ENCODE assay signal across 20 cellular contexts in genomic region chr20:62959998-62960436, GRCh38. TPM values are rescaled to one million over a fixed set of nuclear protein-coding genes. Genes with fewer than 3 reads are reported as not detected.
"Had no signal": no experiment of that assay in that cellular context is flagged by ENCODE, and none has a peak within 500 bp of the region (broad histone marks: within the 10 kb centered on the region; RNA-seq: fewer than 3 reads in every experiment).

No MANE protein-coding gene starts in this region.

- DNase-seq: activated CD4-positive, alpha-beta T cell treated with anti-CD3 and anti-CD28 coated beads for 1 hour; activated CD4-positive, alpha-beta T cell treated with anti-CD3 and anti-CD28 coated beads, Interleukin-2, amount 50 U/mL, for 48 hours; activated naive CD4-positive, alpha-beta T cell treated with anti-CD3 and anti-CD28 coated beads, Interleukin-2, amount 10 ng/mL, durations not matched to agents 7 days and 5 days; activated T-cell treated with anti-CD3 and anti-CD28 coated beads, Interleukin-2, amount 50 U/mL, for 24 hours; adrenal gland; colonic mucosa; left ventricle myocardium inferior; naive B cell; nucleus accumbens; stimulated activated CD4-positive, alpha-beta T cell treated with anti-CD3 and anti-CD28 coated beads, Interleukin-4, amount 100 ng/mL, for 4 hours; stimulated activated CD8-positive, alpha-beta memory T cell treated with anti-CD3 and anti-CD28 coated beads, Interleukin-4, amount 100 ng/mL, for 48 hours; stimulated activated naive CD8-positive, alpha-beta T cell treated with anti-CD3 and anti-CD28 coated beads, Interleukin-15, amount 100 ng/mL, for 72 hours; T-helper 9 cell; upper lobe of right lung had no signal

- H3K4me1 ChIP-seq: adrenal gland, upper lobe of right lung had no signal

- H3K9me3 ChIP-seq: adrenal gland, colonic mucosa, esophagus muscularis mucosa, left ventricle myocardium inferior, upper lobe of right lung had no signal

- H3K4me2 ChIP-seq: hepatocyte had no signal

- H3K27me3 Mint-ChIP-seq: activated T-cell treated with anti-CD3 and anti-CD28 coated beads, Interleukin-2, amount 50 U/mL, for 24 hours; naive B cell; stimulated activated naive CD8-positive, alpha-beta T cell treated with anti-CD3 and anti-CD28 coated beads, Interleukin-15, amount 100 ng/mL, for 72 hours had no signal

- H3K27ac ChIP-seq: adrenal gland, cardiac muscle cell, colonic mucosa, esophagus muscularis mucosa, hepatocyte, left ventricle myocardium inferior, skin epidermis, upper lobe of right lung had no signal

- H3K27me3 ChIP-seq: adrenal gland, cardiac muscle cell, colonic mucosa, esophagus muscularis mucosa, hepatocyte, upper lobe of right lung had no signal

- H3K4me3 Mint-ChIP-seq: activated naive CD4-positive, alpha-beta T cell treated with anti-CD3 and anti-CD28 coated beads, Interleukin-2, amount 10 ng/mL, durations not matched to agents 7 days and 5 days; activated T-cell treated with anti-CD3 and anti-CD28 coated beads, Interleukin-2, amount 50 U/mL, for 24 hours had no signal

- ATAC-seq: upper lobe of right lung had no signal

- H3K36me3 Mint-ChIP-seq: naive B cell had no signal

- H3K4me3 ChIP-seq: adrenal gland, cardiac muscle cell, colonic mucosa, esophagus muscularis mucosa, hepatocyte, left ventricle myocardium inferior, skin epidermis, upper lobe of right lung had no signal

- H3K9me3 Mint-ChIP-seq: activated naive CD4-positive, alpha-beta T cell treated with anti-CD3 and anti-CD28 coated beads, Interleukin-2, amount 10 ng/mL, durations not matched to agents 7 days and 5 days; activated T-cell treated with anti-CD3 and anti-CD28 coated beads, Interleukin-2, amount 50 U/mL, for 24 hours; naive B cell; stimulated activated naive CD8-positive, alpha-beta T cell treated with anti-CD3 and anti-CD28 coated beads, Interleukin-15, amount 100 ng/mL, for 72 hours had no signal

- H3K27ac Mint-ChIP-seq: activated naive CD4-positive, alpha-beta T cell treated with anti-CD3 and anti-CD28 coated beads, Interleukin-2, amount 10 ng/mL, durations not matched to agents 7 days and 5 days; activated T-cell treated with anti-CD3 and anti-CD28 coated beads, Interleukin-2, amount 50 U/mL, for 24 hours had no signal

- H3K36me3 ChIP-seq: adrenal gland, cardiac muscle cell, colonic mucosa, left ventricle myocardium inferior, upper lobe of right lung had no signal

RNA-seq across cellular contexts. Expression of gene BHLHE23, which starts 46.7 kb away (rescaled TPM):
- total RNA-seq: adrenal gland, cardiac muscle cell, colonic mucosa, esophagus muscularis mucosa, hepatocyte, kidney epithelial cell, left ventricle myocardium inferior, mononuclear cell, upper lobe of right lung had no signal
- polyA plus RNA-seq: adrenal gland, cardiac muscle cell, hepatocyte had no signal
